ENCODE assay signal across 8 cellular contexts in the genomic region with DNA sequence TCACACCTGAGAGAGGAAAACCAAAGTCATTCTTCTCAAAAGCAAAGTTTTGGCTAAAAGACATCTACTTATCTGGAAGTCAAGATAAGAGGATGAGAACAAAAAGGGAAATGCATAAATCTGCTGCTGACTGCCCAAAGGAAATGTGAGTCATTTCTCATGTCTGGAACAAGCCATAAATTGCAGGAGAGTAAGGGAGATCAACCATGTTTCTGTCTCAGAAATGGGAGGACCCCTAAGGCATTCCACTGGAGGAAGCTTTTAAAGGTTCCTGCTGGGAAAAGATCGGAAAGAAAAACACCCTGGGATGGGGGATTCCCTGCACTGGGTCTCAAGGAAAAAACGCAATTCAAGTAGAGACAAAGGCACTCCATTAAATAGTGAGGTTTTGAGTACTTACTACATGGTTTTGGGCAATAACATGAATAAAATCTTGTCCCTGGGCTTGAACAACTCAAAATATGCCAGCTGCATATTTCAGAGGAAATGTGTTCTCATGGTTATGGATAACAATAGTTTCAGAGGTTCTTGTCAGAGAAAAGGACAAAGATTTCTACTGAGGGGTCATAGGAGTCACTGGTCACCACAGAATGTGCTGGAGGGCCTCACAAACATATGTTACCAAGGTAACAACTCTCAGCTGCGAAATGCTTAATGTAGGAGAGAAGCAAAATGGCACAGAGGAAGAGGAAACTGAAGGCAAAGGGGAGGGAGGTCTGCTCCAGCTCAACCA. TPM values are rescaled to one million over a fixed set of nuclear protein-coding genes. Genes with fewer than 3 reads are reported as not detected.
DNase-seq lines count a peak whose midpoint lies in the region; ATAC-seq and TF ChIP-seq lines count a peak whose summit lies in the region.

No MANE protein-coding gene starts in this region.

- H3K36me3 Mint-ChIP-seq in type B pancreatic cell = peaks cover 5% of the 10 kb centered on the region

- H3K27ac ChIP-seq in left ventricle myocardium inferior (replicated peaks) (peak overlapping the region; percentile 74), adrenal gland (peak overlapping the region in 4 of 5 donors; percentile 20 to 74 (median 48)), ovary (no peak overlapping the region)

- DNase-seq in left ventricle myocardium inferior (no peak), Right ventricle myocardium superior (no peak), adrenal gland (peak in 2 of 7 donors; percentile 4 to 23), hepatic stellate cell (ENCODE audit: low spot score) (peak; percentile 30), type B pancreatic cell (ENCODE audit: extremely low spot score, unreplicated experiment) (no peak), ovary (no peak)
- DNase-seq in activated CD4-positive, alpha-beta T cell treated with anti-CD3 and anti-CD28 coated beads for 1 hour = no peak

- H3K27me3 ChIP-seq in left ventricle myocardium inferior (ENCODE audit: low read depth) (no peaks in the 10 kb centered on the region), adrenal gland (peaks cover 5% of the 10 kb centered on the region), ovary (no peaks in the 10 kb centered on the region)

- TF ChIP-seq POLR2A in adrenal gland (IDR thresholded peaks at IDR 0.05) = no peak
- no peak for TF ChIP-seq POLR2A in ovary (IDR thresholded peaks at IDR 0.05)

- no peaks in the 10 kb centered on the region for H3K27me3 Mint-ChIP-seq in type B pancreatic cell

- no peaks in the 10 kb centered on the region for H3K36me3 ChIP-seq in left ventricle myocardium inferior
- no peaks in the 10 kb centered on the region for H3K36me3 ChIP-seq in adrenal gland (replicated peaks in 1 of 2)
- H3K36me3 ChIP-seq in ovary = no peaks in the 10 kb centered on the region

- H3K4me3 Mint-ChIP-seq in type B pancreatic cell = no peak overlapping the region

- H3K9me3 ChIP-seq in left ventricle myocardium inferior (replicated peaks) (no peaks in the 10 kb centered on the region), adrenal gland (replicated peaks in 1 of 3) (no peaks in the 10 kb centered on the region), ovary (no peaks in the 10 kb centered on the region)

- H3K9me3 Mint-ChIP-seq in type B pancreatic cell = peaks cover 9% of the 10 kb centered on the region

- no peak for TF ChIP-seq EP300 in ovary (IDR thresholded peaks at IDR 0.05)

- H3K27ac Mint-ChIP-seq in type B pancreatic cell = peak overlapping the region; percentile 33

- H3K4me3 ChIP-seq in left ventricle myocardium inferior = no peak overlapping the region
- no peak overlapping the region for H3K4me3 ChIP-seq in adrenal gland
- H3K4me3 ChIP-seq in ovary = no peak overlapping the region

- intact Hi-C loops in left ventricle myocardium inferior (cut with micrococcal nuclease) (no loop called here), Right ventricle myocardium superior (cut with DNase I) (no loop called here), adrenal gland (cut with DNase I) (no loop called here), ovary (cut with DNase I) (no loop called here)

- peaks cover 9% of the 10 kb centered on the region for H3K4me1 Mint-ChIP-seq in type B pancreatic cell (ENCODE audit: unreplicated experiment)

- H3K4me1 ChIP-seq in left ventricle myocardium inferior (no peaks in the 10 kb centered on the region), adrenal gland (replicated peaks in 1 of 2) (no peaks in the 10 kb centered on the region), ovary (ENCODE audit: insufficient read depth) (no peaks in the 10 kb centered on the region)

- TF ChIP-seq CTCF in left ventricle myocardium inferior (IDR thresholded peaks at IDR 0.05; ENCODE audit: borderline replicate concordance) (no peak), adrenal gland (IDR thresholded peaks at IDR 0.05) (no peak), type B pancreatic cell (conservative IDR thresholded peaks at IDR 0.05) (no peak), ovary (IDR thresholded peaks at IDR 0.05) (no peak)

- 17 to 36% (median 30%) methylated on average over 3 of the region's 3 CpGs for WGBS in adrenal gland, 4 donors
- WGBS in ovary, 3 donors = 32 to 50% (median 39%) methylated on average over 3 of the region's 3 CpGs

- ATAC-seq in Right ventricle myocardium superior (ENCODE audit: poor library complexity) (no peak), HG02642 (IDR thresholded peaks at IDR 0.05; ENCODE audit: poor library complexity, unreplicated experiment) (no peak)

RNA-seq across cellular contexts. Expression of a gene that starts 19.3 kb away (rescaled TPM):
- total RNA-seq in left ventricle myocardium inferior (not detected), Right ventricle myocardium superior (not detected), adrenal gland (1 to 10 TPM in 5 of 8 donors, under 1 TPM in 3; 0.48 to 2.2 (median 1.4) TPM), type B pancreatic cell (ENCODE audit: low replicate concordance) (4.7 TPM in 2 replicates), ovary (1 to 10 TPM; 1.4 to 4.7 (median 3.4) TPM)
- polyA plus RNA-seq in adrenal gland (1 to 10 TPM in 2 of 3 donors, under 1 TPM in 1; 0.27 to 1.2 (median 1.1) TPM), ovary (1 to 10 TPM; 3.5 to 4.2 TPM)

RNA-seq across cellular contexts. Expression of a gene that starts 39.9 kb away (rescaled TPM):
- 0.71 TPM for total RNA-seq in left ventricle myocardium inferior
- total RNA-seq in Right ventricle myocardium superior = 0.70 TPM
- total RNA-seq in adrenal gland = 1 to 10 TPM; 2.2 to 7.2 (median 5.9) TPM
- 1 to 10 TPM; 1.7 to 3.5 (median 1.8) TPM for polyA plus RNA-seq in adrenal gland
- total RNA-seq in type B pancreatic cell (ENCODE audit: low replicate concordance) = 8.4 and 16.2 TPM in 2 replicates
- 10 to 100 TPM; 10.0 to 16.8 (median 12.2) TPM for total RNA-seq in ovary
- polyA plus RNA-seq in ovary = 1 to 10 TPM; 7.6 to 9.7 TPM

Comparison
In these comparisons a context has a peak if more than half of its experiments do, and no peak if none do; other contexts are left out.
1. H3K27ac ChIP-seq: peak in left ventricle myocardium inferior (single experiment) and adrenal gland (4 of 5); none in ovary (0 of 2).